In genomic region chr2:200042102-200042735, GRCh38 we compare ENCODE assay signal across 17 cellular contexts.
DNase-seq lines count a peak whose midpoint lies in the region; ATAC-seq and TF ChIP-seq lines count a peak whose summit lies in the region.
"Had no signal": no experiment of that assay in that cellular context is flagged by ENCODE, and none has a peak within 500 bp of the region (broad histone marks: within the 10 kb centered on the region; RNA-seq: fewer than 3 reads in every experiment).

No MANE protein-coding gene starts in this region.

- H2BK120ac ChIP-seq in IMR-90 (ENCODE audit: low read depth, low read length): peak overlapping the region; percentile 66

- peak; percentile 79 for ATAC-seq in IMR-90 (ENCODE audit: low read depth)
- no peak for ATAC-seq in GM18502 (IDR thresholded peaks at IDR 0.05; ENCODE audit: poor library complexity, unreplicated experiment)
- ATAC-seq: GM23338, heart right ventricle had no signal

- peak overlapping the region in 1 of 2 experiments; percentile 10; a peak in 2 of 4 replicates for H4K8ac ChIP-seq in IMR-90 (ENCODE audit: low read depth in 2 of 2, low read length in 2 of 2)

- peak overlapping the region; percentile 25; the same call in 1 of the 2 replicates for H3K4me2 ChIP-seq in IMR-90 (ENCODE audit: low read depth, low read length)
- H3K4me2 ChIP-seq: GM23338 had no signal

- intact Hi-C loops in IMR-90 (cut with micrococcal nuclease): no loop called here
- intact Hi-C loops in tibial artery (cut with DNase I; ENCODE audit: low total_unique reads): no loop called here

- H2BK15ac ChIP-seq in IMR-90 (ENCODE audit: low read depth, low read length): peak overlapping the region; percentile 71; the same call in 2 of the 3 replicates

- no peak overlapping the region for H2AK5ac ChIP-seq in IMR-90 (ENCODE audit: low read depth, low read length)

- H3K18ac ChIP-seq in IMR-90 (ENCODE audit: low read depth, low read length): peak overlapping the region; percentile 93

- H3K27ac ChIP-seq in IMR-90 (ENCODE audit: insufficient read depth, low read length) (peak overlapping the region; percentile 67; the same call in 1 of the 2 replicates), tibial artery (no peak overlapping the region)
- H3K27ac ChIP-seq: heart right ventricle, ovary had no signal

- peak overlapping the region; percentile 7; the same call in 1 of the 2 replicates for H3K56ac ChIP-seq in IMR-90 (ENCODE audit: extremely low read depth, insufficient read depth, low read length)

- no peak for TF ChIP-seq CTCF in AG09309 (IDR thresholded peaks at IDR 0.05; ENCODE audit: control insufficient read depth, insufficient read depth, low read depth, low read length, missing control alignments)
- TF ChIP-seq CTCF in IMR-90 (conservative IDR thresholded peaks at IDR 0.05; ENCODE audit: low read depth, low read length): no peak
- no peak for TF ChIP-seq CTCF in astrocyte of the cerebellum (IDR thresholded peaks at IDR 0.05; ENCODE audit: low read depth, low read length, missing control alignments)
- no peak for TF ChIP-seq CTCF in tibial artery (IDR thresholded peaks at IDR 0.05)

- peak overlapping the region; percentile 88 for H2BK5ac ChIP-seq in IMR-90 (ENCODE audit: low read depth, low read length, poor library complexity, severe bottlenecking)

- peak; percentile 46 for DNase-seq in AG09309 (ENCODE audit: low read depth)
- DNase-seq in IMR-90: peak; percentile 90
- DNase-seq in astrocyte of the cerebellum (ENCODE audit: low read depth): peak; percentile 32
- peak; percentile 85 for DNase-seq in iris pigment epithelial cell (ENCODE audit: low read depth)
- no peak for DNase-seq in cerebellum (ENCODE audit: low spot score)
- no peak for DNase-seq in tibial artery
- no peak for DNase-seq in superior temporal gyrus (ENCODE audit: extremely low spot score)
- DNase-seq: activated CD8-positive, alpha-beta memory T cell treated with anti-CD3 and anti-CD28 coated beads, Interleukin-2, amount 50 U/mL, for 4 hours; activated naive CD8-positive, alpha-beta T cell treated with anti-CD3 and anti-CD28 coated beads, Interleukin-2, amount 10 ng/mL, durations not matched to agents 7 days and 5 days; heart right ventricle; NCI-H1092; NCI-H510A treated with DMSO at 0.1 percent for 48 hours; ovary; SHP77 treated with DMSO at 0.1 percent for 48 hours; stimulated activated CD8-positive, alpha-beta memory T cell treated with anti-CD3 and anti-CD28 coated beads, Interleukin-4, amount 100 ng/mL, for 48 hours had no signal

- in situ Hi-C loops in IMR-90 (cut with MboI; ENCODE audit: low sequenced_read_pairs): no loop called here
- in situ Hi-C loops in astrocyte of the cerebellum (cut with HindIII; ENCODE audit: low sequenced_read_pairs): no loop called here

- H3K4me1 ChIP-seq in IMR-90 (ENCODE audit: control insufficient read depth, insufficient read depth, low read length) (peaks cover 23% of the 10 kb centered on the region), tibial artery (no peaks in the 10 kb centered on the region)
- H3K4me1 ChIP-seq: heart right ventricle had no signal

- H3K4ac ChIP-seq in IMR-90 (ENCODE audit: low read depth, low read length): peak overlapping the region; percentile 36; the same call in 1 of the 2 replicates

- H3K23ac ChIP-seq in IMR-90 (ENCODE audit: low read depth, low read length): no peak overlapping the region

- no peaks in the 10 kb centered on the region for H4K20me1 ChIP-seq in IMR-90 (ENCODE audit: insufficient read depth, low read length)

- H3K4me3 ChIP-seq in AG09309 (ENCODE audit: control insufficient read depth, low read depth, low read length) (no peak overlapping the region), IMR-90 (ENCODE audit: insufficient read depth, low read depth, low read length) (no peak overlapping the region), astrocyte of the cerebellum (ENCODE audit: low read depth, low read length) (no peak overlapping the region), tibial artery (no peak overlapping the region)
- H3K4me3 ChIP-seq: GM23338, heart right ventricle, ovary had no signal

- CTCF ChIA-PET in IMR-90 (lab: Yijun Ruan, JAX): interaction anchor here (0.7 to 0.8 kb wide), 2 partner anchors 8 to 267 kb away, joined by 3 read pairs; no protein-coding TSS in a partner anchor

- H2AFZ ChIP-seq in IMR-90 (replicated peaks; ENCODE audit: low read length, poor library complexity): no peak overlapping the region
- H2AFZ ChIP-seq: GM23338 had no signal

- H4K5ac ChIP-seq in IMR-90 (ENCODE audit: low read depth, low read length): peak overlapping the region; percentile 64

- H3K14ac ChIP-seq in IMR-90 (replicated peaks; ENCODE audit: low read depth, low read length): peak overlapping the region; percentile 41

- no peak for TF ChIP-seq RAD21 in IMR-90 (IDR thresholded peaks at IDR 0.05; ENCODE audit: low read length)

- H3K9me1 ChIP-seq in IMR-90 (ENCODE audit: insufficient read depth, low read length): peaks cover 13% of the 10 kb centered on the region

- no TSS peak for BruUV-seq in IMR-90 (replicated peaks; lab: Mats Ljungman, UMichigan)

- no peaks in the 10 kb centered on the region for H3K79me1 ChIP-seq in IMR-90 (ENCODE audit: low read depth in 1 of 2, low read length in 2 of 2)

- POLR2A ChIA-PET in IMR-90 (lab: Charles Lee; ENCODE audit: unreplicated experiment): no interaction called here

- no peak for TF ChIP-seq POLR2A in IMR-90 (IDR thresholded peaks at IDR 0.05; ENCODE audit: low read depth, low read length)

- H3K9ac ChIP-seq in IMR-90 (ENCODE audit: low read depth, low read length): no peak overlapping the region

- peak overlapping the region; percentile 16; the same call in 1 of the 2 replicates for H4K91ac ChIP-seq in IMR-90 (ENCODE audit: insufficient read depth, low read depth, low read length)

- H2AK9ac ChIP-seq in IMR-90 (replicated peaks; ENCODE audit: low read depth, low read length, poor library complexity): no peak overlapping the region

- no peaks in the 10 kb centered on the region for H3K9me3 ChIP-seq in IMR-90 (ENCODE audit: control insufficient read depth, insufficient read depth, low read length)
- H3K9me3 ChIP-seq in tibial artery: peaks cover 0 to 6% (median 0%) of the 10 kb centered on the region in 3 donors
- H3K9me3 ChIP-seq: ovary had no signal

- no peaks in the 10 kb centered on the region for H3K27me3 ChIP-seq in IMR-90 (ENCODE audit: control insufficient read depth, insufficient read depth, low read length)
- no peaks in the 10 kb centered on the region for H3K27me3 ChIP-seq in tibial artery
- H3K27me3 ChIP-seq: heart right ventricle, ovary had no signal

- peak overlapping the region; percentile 37 for H2BK20ac ChIP-seq in IMR-90 (ENCODE audit: low read depth, low read length)

- H3K36me3 ChIP-seq in IMR-90 (ENCODE audit: control insufficient read depth, insufficient read depth, low read length): no peaks in the 10 kb centered on the region
- no peaks in the 10 kb centered on the region for H3K36me3 ChIP-seq in tibial artery
- H3K36me3 ChIP-seq: heart right ventricle, ovary had no signal

- dilution Hi-C loops in IMR-90 (cut with HindIII; ENCODE audit: low sequenced_read_pairs, unreplicated experiment): no loop called here

TF ChIP-seq in IMR-90, 13 proteins besides CTCF, POLR2A, EP300 and RAD21:
- TF ChIP-seq MXI1 (IDR thresholded peaks at IDR 0.05; ENCODE audit: borderline replicate concordance, low read depth, low read length) (no peak), FOS (IDR thresholded peaks at IDR 0.05; ENCODE audit: low read depth, low read length) (peak; percentile 51; the same call in 1 of the 2 replicates), MAZ (IDR thresholded peaks at IDR 0.05; ENCODE audit: borderline replicate concordance, low read depth, low read length) (no peak)

Comparison
In these comparisons a context has a peak if more than half of its experiments do, and no peak if none do; other contexts are left out.
1. DNase-seq: peak in AG09309 (single experiment), IMR-90 (single experiment), astrocyte of the cerebellum (single experiment) and iris pigment epithelial cell (single experiment); none in cerebellum (single experiment), tibial artery (0 of 2) and superior temporal gyrus (single experiment).